In the genomic region with DNA sequence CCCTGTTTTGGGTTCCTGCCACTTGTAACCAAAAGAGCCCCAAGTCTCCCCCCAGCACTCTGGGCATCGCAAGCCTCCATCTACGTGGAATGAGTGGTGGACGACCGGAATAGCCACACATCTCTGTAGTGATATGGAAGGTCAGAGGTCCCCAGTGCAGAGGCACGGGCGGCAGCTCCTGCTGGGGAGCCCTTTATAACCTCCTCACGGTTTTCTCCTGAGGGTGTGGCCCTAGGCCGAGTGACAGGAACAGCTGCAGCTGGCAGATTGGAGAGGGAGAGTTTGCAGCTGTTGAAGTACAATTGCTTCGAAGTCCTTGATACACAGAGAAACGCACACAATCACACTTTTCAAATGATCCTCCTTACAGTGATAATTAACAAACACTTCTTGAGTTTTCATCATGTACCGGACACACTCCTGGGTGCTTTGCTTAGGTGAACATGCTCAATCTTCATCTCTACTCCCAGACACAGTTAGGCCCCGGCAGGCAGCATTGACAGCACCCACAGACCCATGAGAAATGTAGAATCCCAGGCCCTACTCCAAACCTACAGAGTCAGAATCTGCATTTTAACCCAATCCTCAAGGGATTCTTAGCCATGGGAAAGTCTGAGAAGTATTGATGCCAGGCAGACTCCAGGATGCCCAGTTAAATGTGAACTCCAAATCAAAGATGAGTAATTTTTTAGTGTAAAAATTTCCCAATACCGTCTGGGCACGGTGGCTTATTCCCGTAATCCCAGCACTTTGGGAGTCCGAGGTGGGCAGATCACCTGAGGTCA, we compare ENCODE assay signal across 1 cellular context.
TF ChIP-seq lines count a peak whose summit lies in the region.

No MANE protein-coding gene starts in this region.

TF ChIP-seq in K562, 482 proteins besides CTCF, POLR2A, EP300 and RAD21 (continued from another document):
- TF ChIP-seq, protein P1, sequence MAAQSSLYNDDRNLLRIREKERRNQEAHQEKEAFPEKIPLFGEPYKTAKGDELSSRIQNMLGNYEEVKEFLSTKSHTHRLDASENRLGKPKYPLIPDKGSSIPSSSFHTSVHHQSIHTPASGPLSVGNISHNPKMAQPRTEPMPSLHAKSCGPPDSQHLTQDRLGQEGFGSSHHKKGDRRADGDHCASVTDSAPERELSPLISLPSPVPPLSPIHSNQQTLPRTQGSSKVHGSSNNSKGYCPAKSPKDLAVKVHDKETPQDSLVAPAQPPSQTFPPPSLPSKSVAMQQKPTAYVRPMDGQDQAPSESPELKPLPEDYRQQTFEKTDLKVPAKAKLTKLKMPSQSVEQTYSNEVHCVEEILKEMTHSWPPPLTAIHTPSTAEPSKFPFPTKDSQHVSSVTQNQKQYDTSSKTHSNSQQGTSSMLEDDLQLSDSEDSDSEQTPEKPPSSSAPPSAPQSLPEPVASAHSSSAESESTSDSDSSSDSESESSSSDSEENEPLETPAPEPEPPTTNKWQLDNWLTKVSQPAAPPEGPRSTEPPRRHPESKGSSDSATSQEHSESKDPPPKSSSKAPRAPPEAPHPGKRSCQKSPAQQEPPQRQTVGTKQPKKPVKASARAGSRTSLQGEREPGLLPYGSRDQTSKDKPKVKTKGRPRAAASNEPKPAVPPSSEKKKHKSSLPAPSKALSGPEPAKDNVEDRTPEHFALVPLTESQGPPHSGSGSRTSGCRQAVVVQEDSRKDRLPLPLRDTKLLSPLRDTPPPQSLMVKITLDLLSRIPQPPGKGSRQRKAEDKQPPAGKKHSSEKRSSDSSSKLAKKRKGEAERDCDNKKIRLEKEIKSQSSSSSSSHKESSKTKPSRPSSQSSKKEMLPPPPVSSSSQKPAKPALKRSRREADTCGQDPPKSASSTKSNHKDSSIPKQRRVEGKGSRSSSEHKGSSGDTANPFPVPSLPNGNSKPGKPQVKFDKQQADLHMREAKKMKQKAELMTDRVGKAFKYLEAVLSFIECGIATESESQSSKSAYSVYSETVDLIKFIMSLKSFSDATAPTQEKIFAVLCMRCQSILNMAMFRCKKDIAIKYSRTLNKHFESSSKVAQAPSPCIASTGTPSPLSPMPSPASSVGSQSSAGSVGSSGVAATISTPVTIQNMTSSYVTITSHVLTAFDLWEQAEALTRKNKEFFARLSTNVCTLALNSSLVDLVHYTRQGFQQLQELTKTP (IDR thresholded peaks at IDR 0.05; ENCODE audit: low read depth in 1 of 2, partially characterized antibody in 2 of 2) = no peak
- TF ChIP-seq, protein P2, sequence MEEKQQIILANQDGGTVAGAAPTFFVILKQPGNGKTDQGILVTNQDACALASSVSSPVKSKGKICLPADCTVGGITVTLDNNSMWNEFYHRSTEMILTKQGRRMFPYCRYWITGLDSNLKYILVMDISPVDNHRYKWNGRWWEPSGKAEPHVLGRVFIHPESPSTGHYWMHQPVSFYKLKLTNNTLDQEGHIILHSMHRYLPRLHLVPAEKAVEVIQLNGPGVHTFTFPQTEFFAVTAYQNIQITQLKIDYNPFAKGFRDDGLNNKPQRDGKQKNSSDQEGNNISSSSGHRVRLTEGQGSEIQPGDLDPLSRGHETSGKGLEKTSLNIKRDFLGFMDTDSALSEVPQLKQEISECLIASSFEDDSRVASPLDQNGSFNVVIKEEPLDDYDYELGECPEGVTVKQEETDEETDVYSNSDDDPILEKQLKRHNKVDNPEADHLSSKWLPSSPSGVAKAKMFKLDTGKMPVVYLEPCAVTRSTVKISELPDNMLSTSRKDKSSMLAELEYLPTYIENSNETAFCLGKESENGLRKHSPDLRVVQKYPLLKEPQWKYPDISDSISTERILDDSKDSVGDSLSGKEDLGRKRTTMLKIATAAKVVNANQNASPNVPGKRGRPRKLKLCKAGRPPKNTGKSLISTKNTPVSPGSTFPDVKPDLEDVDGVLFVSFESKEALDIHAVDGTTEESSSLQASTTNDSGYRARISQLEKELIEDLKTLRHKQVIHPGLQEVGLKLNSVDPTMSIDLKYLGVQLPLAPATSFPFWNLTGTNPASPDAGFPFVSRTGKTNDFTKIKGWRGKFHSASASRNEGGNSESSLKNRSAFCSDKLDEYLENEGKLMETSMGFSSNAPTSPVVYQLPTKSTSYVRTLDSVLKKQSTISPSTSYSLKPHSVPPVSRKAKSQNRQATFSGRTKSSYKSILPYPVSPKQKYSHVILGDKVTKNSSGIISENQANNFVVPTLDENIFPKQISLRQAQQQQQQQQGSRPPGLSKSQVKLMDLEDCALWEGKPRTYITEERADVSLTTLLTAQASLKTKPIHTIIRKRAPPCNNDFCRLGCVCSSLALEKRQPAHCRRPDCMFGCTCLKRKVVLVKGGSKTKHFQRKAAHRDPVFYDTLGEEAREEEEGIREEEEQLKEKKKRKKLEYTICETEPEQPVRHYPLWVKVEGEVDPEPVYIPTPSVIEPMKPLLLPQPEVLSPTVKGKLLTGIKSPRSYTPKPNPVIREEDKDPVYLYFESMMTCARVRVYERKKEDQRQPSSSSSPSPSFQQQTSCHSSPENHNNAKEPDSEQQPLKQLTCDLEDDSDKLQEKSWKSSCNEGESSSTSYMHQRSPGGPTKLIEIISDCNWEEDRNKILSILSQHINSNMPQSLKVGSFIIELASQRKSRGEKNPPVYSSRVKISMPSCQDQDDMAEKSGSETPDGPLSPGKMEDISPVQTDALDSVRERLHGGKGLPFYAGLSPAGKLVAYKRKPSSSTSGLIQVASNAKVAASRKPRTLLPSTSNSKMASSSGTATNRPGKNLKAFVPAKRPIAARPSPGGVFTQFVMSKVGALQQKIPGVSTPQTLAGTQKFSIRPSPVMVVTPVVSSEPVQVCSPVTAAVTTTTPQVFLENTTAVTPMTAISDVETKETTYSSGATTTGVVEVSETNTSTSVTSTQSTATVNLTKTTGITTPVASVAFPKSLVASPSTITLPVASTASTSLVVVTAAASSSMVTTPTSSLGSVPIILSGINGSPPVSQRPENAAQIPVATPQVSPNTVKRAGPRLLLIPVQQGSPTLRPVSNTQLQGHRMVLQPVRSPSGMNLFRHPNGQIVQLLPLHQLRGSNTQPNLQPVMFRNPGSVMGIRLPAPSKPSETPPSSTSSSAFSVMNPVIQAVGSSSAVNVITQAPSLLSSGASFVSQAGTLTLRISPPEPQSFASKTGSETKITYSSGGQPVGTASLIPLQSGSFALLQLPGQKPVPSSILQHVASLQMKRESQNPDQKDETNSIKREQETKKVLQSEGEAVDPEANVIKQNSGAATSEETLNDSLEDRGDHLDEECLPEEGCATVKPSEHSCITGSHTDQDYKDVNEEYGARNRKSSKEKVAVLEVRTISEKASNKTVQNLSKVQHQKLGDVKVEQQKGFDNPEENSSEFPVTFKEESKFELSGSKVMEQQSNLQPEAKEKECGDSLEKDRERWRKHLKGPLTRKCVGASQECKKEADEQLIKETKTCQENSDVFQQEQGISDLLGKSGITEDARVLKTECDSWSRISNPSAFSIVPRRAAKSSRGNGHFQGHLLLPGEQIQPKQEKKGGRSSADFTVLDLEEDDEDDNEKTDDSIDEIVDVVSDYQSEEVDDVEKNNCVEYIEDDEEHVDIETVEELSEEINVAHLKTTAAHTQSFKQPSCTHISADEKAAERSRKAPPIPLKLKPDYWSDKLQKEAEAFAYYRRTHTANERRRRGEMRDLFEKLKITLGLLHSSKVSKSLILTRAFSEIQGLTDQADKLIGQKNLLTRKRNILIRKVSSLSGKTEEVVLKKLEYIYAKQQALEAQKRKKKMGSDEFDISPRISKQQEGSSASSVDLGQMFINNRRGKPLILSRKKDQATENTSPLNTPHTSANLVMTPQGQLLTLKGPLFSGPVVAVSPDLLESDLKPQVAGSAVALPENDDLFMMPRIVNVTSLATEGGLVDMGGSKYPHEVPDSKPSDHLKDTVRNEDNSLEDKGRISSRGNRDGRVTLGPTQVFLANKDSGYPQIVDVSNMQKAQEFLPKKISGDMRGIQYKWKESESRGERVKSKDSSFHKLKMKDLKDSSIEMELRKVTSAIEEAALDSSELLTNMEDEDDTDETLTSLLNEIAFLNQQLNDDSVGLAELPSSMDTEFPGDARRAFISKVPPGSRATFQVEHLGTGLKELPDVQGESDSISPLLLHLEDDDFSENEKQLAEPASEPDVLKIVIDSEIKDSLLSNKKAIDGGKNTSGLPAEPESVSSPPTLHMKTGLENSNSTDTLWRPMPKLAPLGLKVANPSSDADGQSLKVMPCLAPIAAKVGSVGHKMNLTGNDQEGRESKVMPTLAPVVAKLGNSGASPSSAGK (IDR thresholded peaks at IDR 0.05) = peak; percentile 31; the same call in 1 of the 2 replicates
- no peak for TF ChIP-seq ZNF512 (tag; IDR thresholded peaks at IDR 0.05)
- peak; percentile 47; the same call in 1 of the 2 replicates for TF ChIP-seq SMARCC2 (IDR thresholded peaks at IDR 0.05; ENCODE audit: low read depth)
- no peak for TF ChIP-seq RBFOX2 (IDR thresholded peaks at IDR 0.05; ENCODE audit: low read depth, low read length)
